ENCODE assay signal across 9 cellular contexts in the genomic region with DNA sequence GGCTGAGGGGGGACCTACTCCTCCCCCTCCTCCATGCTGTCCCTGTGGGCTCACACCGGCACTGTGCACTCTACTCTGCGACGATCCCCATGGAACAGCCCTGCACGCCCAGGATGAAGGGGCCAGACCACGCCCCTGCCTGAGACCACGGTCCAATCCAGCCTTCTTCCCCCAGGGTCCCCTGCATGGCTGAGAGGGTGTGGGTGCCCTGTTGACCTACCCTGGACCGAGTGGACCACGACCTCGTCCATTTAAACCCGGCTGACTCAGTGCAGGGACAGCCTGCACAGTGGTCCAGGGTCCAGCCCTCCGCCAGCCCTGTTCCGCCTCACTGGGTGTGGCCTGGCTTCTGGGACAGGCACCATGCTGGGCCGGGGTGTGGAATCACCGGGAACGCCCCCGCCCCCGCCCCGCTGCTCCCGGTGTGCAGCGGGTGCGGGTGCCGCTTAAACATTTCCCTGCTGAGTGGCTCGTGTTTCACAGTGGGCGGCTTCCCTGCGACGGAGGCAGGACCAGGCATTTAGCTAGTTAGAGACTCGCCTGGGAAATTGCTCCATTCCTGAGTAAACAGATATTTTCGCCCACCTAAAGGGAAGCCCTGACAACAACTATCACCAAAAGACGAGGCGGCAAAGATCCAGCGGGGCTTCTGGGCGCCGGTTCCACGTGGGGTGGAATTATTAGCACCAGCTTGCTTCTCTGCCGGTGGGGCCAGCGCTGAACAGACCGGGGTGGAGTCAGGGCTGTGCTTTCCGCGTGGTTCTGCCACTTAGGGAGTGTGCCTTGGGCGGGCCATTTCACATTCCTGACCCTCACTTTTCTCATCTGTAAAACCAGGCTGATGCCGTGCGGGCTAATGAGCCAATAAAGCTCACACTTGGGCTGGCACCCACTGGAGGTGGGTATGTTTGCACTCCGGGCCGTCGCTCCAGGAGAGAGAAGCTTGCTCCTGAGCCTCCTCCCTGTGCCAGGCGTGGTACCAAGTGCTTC. TPM values are rescaled to one million over a fixed set of nuclear protein-coding genes. Genes with fewer than 3 reads are reported as not detected.
DNase-seq lines count a peak whose midpoint lies in the region; ATAC-seq and TF ChIP-seq lines count a peak whose summit lies in the region.
"Had no signal": no experiment of that assay in that cellular context is flagged by ENCODE, and none has a peak within 500 bp of the region (broad histone marks: within the 10 kb centered on the region; RNA-seq: fewer than 3 reads in every experiment).

No MANE protein-coding gene starts in this region.

- H3K4me1 ChIP-seq in Caco-2 (peaks cover 15% of the 10 kb centered on the region), body of pancreas (peaks cover 29% of the 10 kb centered on the region), lung (ENCODE audit: control insufficient read depth in 2 of 2, insufficient read depth in 2 of 2, low read length in 2 of 2) (peaks cover 0 to 9% of the 10 kb centered on the region in 2 donors), tibial artery (peaks cover 0 to 14% (median 13%) of the 10 kb centered on the region in 4 donors)

- no TSS peak for BruUV-seq in Caco-2 (replicated peaks; lab: Mats Ljungman, UMichigan)

- POLR2A ChIA-PET in Caco-2 (lab: Charles Lee): no interaction called here

- no peaks in the 10 kb centered on the region for H3K36me3 ChIP-seq in Caco-2 (ENCODE audit: control insufficient read depth, insufficient read depth, low read length)
- no peaks in the 10 kb centered on the region for H3K36me3 ChIP-seq in body of pancreas (replicated peaks in 1 of 2; ENCODE audit: insufficient read depth in 1 of 2, low read depth in 2 of 2)
- H3K36me3 ChIP-seq in lung (ENCODE audit: control insufficient read depth in 2 of 2, insufficient read depth in 2 of 2, low read length in 2 of 2): no peaks in the 10 kb centered on the region
- no peaks in the 10 kb centered on the region for H3K36me3 ChIP-seq in tibial artery

- WGBS in body of pancreas, 2 donors: 4% methylated on average over 22 to 46 of the region's 46 CpGs
- WGBS in lung, 2 donors: 11 to 16% methylated on average over 46 of the region's 46 CpGs

- intact Hi-C loops in Caco-2 (cut with micrococcal nuclease; ENCODE audit: unreplicated experiment): no loop called here
- intact Hi-C loops in body of pancreas (cut with DNase I): no loop called here
- intact Hi-C loops in tibial artery (cut with DNase I; ENCODE audit: low total_unique reads): no loop called here

- no peak overlapping the region for H3K27ac Mint-ChIP-seq in Caco-2 (ENCODE audit: unreplicated experiment)

- peak in 1 of 3 donors; percentile 5 for TF ChIP-seq POLR2A in body of pancreas (IDR thresholded peaks at IDR 0.05)

- DNase-seq in Caco-2 (peak; percentile 67 to 78), LNCaP clone FGC (ENCODE audit: low read depth) (no peak), body of pancreas (peak; percentile 59 to 69 (median 60)), lung (ENCODE audit: low spot score) (peak; percentile 56), tibial artery (no peak), DMS79 (lab: John Stamatoyannopoulos, UW) (no peak), mucosa of gallbladder (ENCODE audit: low spot score) (no peak)

- H3K27ac ChIP-seq in body of pancreas (peak overlapping the region in 1 of 4 donors; percentile 20), lung (ENCODE audit: low read depth in 1 of 2, low read length in 1 of 2) (peak overlapping the region in 1 of 2 donors; percentile 7), tibial artery (no peak overlapping the region)

- H3K27me3 ChIP-seq in Caco-2 (replicated peaks; ENCODE audit: control insufficient read depth, insufficient read depth, low read length): no peaks in the 10 kb centered on the region; the same call in 1 of the 2 replicates
- H3K27me3 ChIP-seq in body of pancreas: no peaks in the 10 kb centered on the region
- no peaks in the 10 kb centered on the region for H3K27me3 ChIP-seq in lung (ENCODE audit: control insufficient read depth, insufficient read depth)
- H3K27me3 ChIP-seq in tibial artery: peaks cover 0 to 92% of the 10 kb centered on the region in 2 donors

- no peaks in the 10 kb centered on the region for H3K27me3 Mint-ChIP-seq in Caco-2 (ENCODE audit: insufficient read depth, unreplicated experiment)

- no peaks in the 10 kb centered on the region for H3K36me3 Mint-ChIP-seq in Caco-2 (ENCODE audit: insufficient read depth, unreplicated experiment)

- H3K4me1 Mint-ChIP-seq in Caco-2 (ENCODE audit: low read depth, unreplicated experiment): no peaks in the 10 kb centered on the region

- ATAC-seq in body of pancreas (peak; percentile 73), lung (ENCODE audit: insufficient read depth, low FRiP score) (peak; percentile 71), HG03457 (IDR thresholded peaks at IDR 0.05; ENCODE audit: unreplicated experiment) (no peak)

- CTCF ChIA-PET in Caco-2 (lab: Charles Lee): interaction anchor here (1.0 kb wide), 1 partner anchor 84 kb away, joined by 3 read pairs; no protein-coding TSS in a partner anchor

- peak overlapping the region; percentile 74 for H3K4me3 Mint-ChIP-seq in Caco-2 (ENCODE audit: unreplicated experiment)

- H3K9me3 ChIP-seq in Caco-2: no peaks in the 10 kb centered on the region
- no peaks in the 10 kb centered on the region for H3K9me3 ChIP-seq in body of pancreas
- no peaks in the 10 kb centered on the region for H3K9me3 ChIP-seq in lung (ENCODE audit: control insufficient read depth in 2 of 2, insufficient read depth in 1 of 2, low read length in 1 of 2)
- H3K9me3 ChIP-seq in tibial artery: no peaks in the 10 kb centered on the region

- TF ChIP-seq CTCF in Caco-2 (IDR thresholded peaks at IDR 0.05; ENCODE audit: insufficient read depth in 1 of 2, low read depth in 1 of 2, low read length in 1 of 2, severe bottlenecking in 1 of 2, unreplicated experiment in 1 of 2): no peak
- no peak for TF ChIP-seq CTCF in LNCaP clone FGC (IDR thresholded peaks at IDR 0.05; ENCODE audit: control insufficient read depth, extremely low read depth, insufficient read depth)
- TF ChIP-seq CTCF in body of pancreas (IDR thresholded peaks at IDR 0.05): no peak
- TF ChIP-seq CTCF in lung (IDR thresholded peaks at IDR 0.05; ENCODE audit: control extremely low read depth, extremely low read depth): no peak
- TF ChIP-seq CTCF in tibial artery (IDR thresholded peaks at IDR 0.05): no peak

- H3K9me3 Mint-ChIP-seq in Caco-2 (ENCODE audit: unreplicated experiment): no peaks in the 10 kb centered on the region

- peak overlapping the region; percentile 16 for H3K4me3 ChIP-seq in Caco-2 (ENCODE audit: low read depth, low read length)
- H3K4me3 ChIP-seq in LNCaP clone FGC (ENCODE audit: low read depth, low read length): peak overlapping the region; percentile 14; the same call in 1 of the 2 replicates
- H3K4me3 ChIP-seq in body of pancreas: no peak overlapping the region
- no peak overlapping the region for H3K4me3 ChIP-seq in lung
- peak overlapping the region in 1 of 2 donors; percentile 29 for H3K4me3 ChIP-seq in tibial artery

RNA-seq across cellular contexts. Expression of a gene that starts 22.6 kb away (rescaled TPM):
- total RNA-seq in Caco-2 (2022) (not detected in 2 replicates), body of pancreas (not detected), lung (under 1 TPM; 0.06 to 0.48 TPM), mucosa of gallbladder (0.06 TPM)
- polyA plus RNA-seq in lung: under 1 TPM; 0.08 TPM
- total RNA-seq: endothelial cell of umbilical vein had no signal
- polyA plus RNA-seq: endothelial cell of umbilical vein had no signal

RNA-seq across cellular contexts. Expression of a gene that starts 49.5 kb away (rescaled TPM):
- total RNA-seq in Caco-2 (2022): not detected in 2 replicates
- under 1 TPM in 1 of 2 donors, not detected in 1; 0.78 TPM for total RNA-seq in body of pancreas
- under 1 TPM in 1 of 2 donors, not detected in 1; 0.51 TPM for total RNA-seq in lung
- under 1 TPM; 0.10 to 0.16 TPM for polyA plus RNA-seq in lung
- total RNA-seq in mucosa of gallbladder: 0.81 TPM
- total RNA-seq: endothelial cell of umbilical vein had no signal
- polyA plus RNA-seq: endothelial cell of umbilical vein had no signal

Comparison
In these comparisons a context has a peak if more than half of its experiments do, and no peak if none do; other contexts are left out.
1. DNase-seq: peak in Caco-2 (2 of 2), body of pancreas (4 of 4) and lung (single experiment); none in LNCaP clone FGC (single experiment), tibial artery (0 of 2), DMS79 (single experiment) and mucosa of gallbladder (single experiment).
2. H3K4me3 ChIP-seq: peak in Caco-2 (single experiment) and LNCaP clone FGC (single experiment); none in body of pancreas (0 of 2) and lung (single experiment).